ENCODE assay signal across 8 cellular contexts in genomic region chr7:150379590-150380379, GRCh38. TPM values are rescaled to one million over a fixed set of nuclear protein-coding genes. Genes with fewer than 3 reads are reported as not detected.
DNase-seq lines count a peak whose midpoint lies in the region; ATAC-seq and TF ChIP-seq lines count a peak whose summit lies in the region.

No MANE protein-coding gene starts in this region.

- no peaks in the 10 kb centered on the region for H3K9me3 Mint-ChIP-seq in activated CD4-positive, alpha-beta T cell treated with anti-CD3 and anti-CD28 coated beads, Interleukin-2, amount 10 ng/mL, durations not matched to agents 24 days and 14 days
- no peaks in the 10 kb centered on the region for H3K9me3 Mint-ChIP-seq in WTC11
- H3K9me3 Mint-ChIP-seq in glutamatergic neuron (ENCODE audit: unreplicated experiment): peaks cover 18% of the 10 kb centered on the region

- peaks cover 2% of the 10 kb centered on the region for H3K36me3 Mint-ChIP-seq in activated CD4-positive, alpha-beta T cell treated with anti-CD3 and anti-CD28 coated beads, Interleukin-2, amount 10 ng/mL, durations not matched to agents 24 days and 14 days (ENCODE audit: low read depth)
- H3K36me3 Mint-ChIP-seq in WTC11 (peaks cover 5% of the 10 kb centered on the region), glutamatergic neuron (ENCODE audit: unreplicated experiment) (no peaks in the 10 kb centered on the region)

- peak; percentile 77 for DNase-seq in activated CD4-positive, alpha-beta T cell treated with anti-CD3 and anti-CD28 coated beads, Interleukin-2, amount 10 ng/mL, durations not matched to agents 24 days and 14 days
- DNase-seq in activated CD4-positive, alpha-beta T cell treated with anti-CD3 and anti-CD28 coated beads, Interleukin-2, amount 50 U/mL, for 4 hours: no peak
- peak; percentile 28 for DNase-seq in WTC11 (ENCODE audit: low spot score)
- DNase-seq in glutamatergic neuron: peak; percentile 58
- peak; percentile 43 for DNase-seq in pons (ENCODE audit: low spot score)
- DNase-seq in activated gamma-delta T cell (lab: John Stamatoyannopoulos, UW): no peak

- POLR2A ChIA-PET in WTC11 (lab: Charles Lee): interaction anchor here (0.9 to 1.4 kb wide), 4 partner anchors 8 to 26 kb away, joined by 3 to 5 read pairs (median 4); partner anchors contain the start of gene REPIN1

- intact Hi-C loops in activated CD4-positive, alpha-beta T cell treated with anti-CD3 and anti-CD28 coated beads, Interleukin-2, amount 10 ng/mL, durations not matched to agents 24 days and 14 days (cut with micrococcal nuclease): loop anchor here (1.0 to 10.0 kb wide), 5 partner anchors 26 to 705 kb away; partner anchors contain the start of genes ACTR3C, AGAP3, FASTK and LRRC61

- peak overlapping the region; percentile 96 for H3K4me3 Mint-ChIP-seq in activated CD4-positive, alpha-beta T cell treated with anti-CD3 and anti-CD28 coated beads, Interleukin-2, amount 10 ng/mL, durations not matched to agents 24 days and 14 days
- peak overlapping the region; percentile 87 for H3K4me3 Mint-ChIP-seq in WTC11
- peak overlapping the region; percentile 97 for H3K4me3 Mint-ChIP-seq in glutamatergic neuron (ENCODE audit: unreplicated experiment)

- ATAC-seq in HG03159 (IDR thresholded peaks at IDR 0.05; ENCODE audit: unreplicated experiment) (peak; percentile 1), WTC11 (no peak), HG03432 (IDR thresholded peaks at IDR 0.05; ENCODE audit: unreplicated experiment) (no peak)

- H3K27ac Mint-ChIP-seq in activated CD4-positive, alpha-beta T cell treated with anti-CD3 and anti-CD28 coated beads, Interleukin-2, amount 10 ng/mL, durations not matched to agents 24 days and 14 days: peak overlapping the region; percentile 80
- H3K27ac Mint-ChIP-seq in WTC11: peak overlapping the region; percentile 88
- H3K27ac Mint-ChIP-seq in glutamatergic neuron (ENCODE audit: unreplicated experiment): peak overlapping the region; percentile 99

- H3K27me3 Mint-ChIP-seq in activated CD4-positive, alpha-beta T cell treated with anti-CD3 and anti-CD28 coated beads, Interleukin-2, amount 10 ng/mL, durations not matched to agents 24 days and 14 days: no peaks in the 10 kb centered on the region
- H3K27me3 Mint-ChIP-seq in WTC11 (ENCODE audit: low read depth) (no peaks in the 10 kb centered on the region), glutamatergic neuron (ENCODE audit: unreplicated experiment) (peaks cover 15% of the 10 kb centered on the region)

- TF ChIP-seq CTCF in WTC11 (IDR thresholded peaks at IDR 0.05) (no peak), glutamatergic neuron (IDR thresholded peaks at IDR 0.05; ENCODE audit: partially characterized antibody, unreplicated experiment) (no peak)

- H3K4me1 Mint-ChIP-seq in activated CD4-positive, alpha-beta T cell treated with anti-CD3 and anti-CD28 coated beads, Interleukin-2, amount 10 ng/mL, durations not matched to agents 24 days and 14 days: peaks cover 41% of the 10 kb centered on the region
- H3K4me1 Mint-ChIP-seq in WTC11 (peaks cover 81% of the 10 kb centered on the region), glutamatergic neuron (ENCODE audit: low read depth, unreplicated experiment) (peaks cover 47% of the 10 kb centered on the region)

- CTCF ChIA-PET in WTC11 (lab: Charles Lee): interaction anchor here (1.2 kb wide), 1 partner anchor 25 kb away, joined by 3 read pairs; a partner anchor contains a TSS

TF ChIP-seq in WTC11, 78 proteins besides CTCF, POLR2A, EP300 and RAD21 (continues in another document):
- TF ChIP-seq FOXP4 (CRISPR knock-in tag; IDR thresholded peaks at IDR 0.05) (0 out of 2 replicates have a peak, but pooled peaks have one; percentile 48), NR2C2 (CRISPR knock-in tag; IDR thresholded peaks at IDR 0.05) (no peak), ZNF396 (CRISPR knock-in tag; IDR thresholded peaks at IDR 0.05; ENCODE audit: borderline replicate concordance) (no peak), NFE2L1 (CRISPR knock-in tag; IDR thresholded peaks at IDR 0.05) (peak; percentile 61; the same call in 1 of the 2 replicates), KAT7 (CRISPR knock-in tag; IDR thresholded peaks at IDR 0.05; ENCODE audit: borderline replicate concordance) (peak; percentile 63; the same call in 1 of the 2 replicates), JUN (CRISPR knock-in tag; IDR thresholded peaks at IDR 0.05) (no peak), ZNF416 (CRISPR knock-in tag; IDR thresholded peaks at IDR 0.05) (no peak), FOXP1 (CRISPR knock-in tag; IDR thresholded peaks at IDR 0.05; ENCODE audit: borderline replicate concordance) (no peak), ZSCAN18 (CRISPR knock-in tag; IDR thresholded peaks at IDR 0.05) (no peak), HMGXB4 (CRISPR knock-in tag; IDR thresholded peaks at IDR 0.05) (0 out of 2 replicates have a peak, but pooled peaks have one; percentile 11), MYBL2 (CRISPR knock-in tag; IDR thresholded peaks at IDR 0.05) (no peak; the same call in 1 of the 2 replicates), PREB (CRISPR knock-in tag; IDR thresholded peaks at IDR 0.05; ENCODE audit: borderline replicate concordance) (no peak), SMAD3 (CRISPR knock-in tag; IDR thresholded peaks at IDR 0.05; ENCODE audit: borderline replicate concordance) (no peak)

RNA-seq across cellular contexts. Expression of gene ZNF775, which starts 0.7 kb away (rescaled TPM):
- 4.2 and 5.5 TPM in 2 replicates for total RNA-seq in activated CD4-positive, alpha-beta T cell treated with anti-CD3 and anti-CD28 coated beads, Interleukin-2, amount 10 ng/mL, durations not matched to agents 24 days and 14 days
- total RNA-seq in WTC11 (2021) (24.1 to 26.6 TPM (median 25.4 TPM) in 3 replicates), glutamatergic neuron (ENCODE audit: unreplicated experiment) (20.5 TPM)

RNA-seq across cellular contexts. Expression of gene REPIN1, which starts 11.2 kb away (rescaled TPM):
- total RNA-seq in activated CD4-positive, alpha-beta T cell treated with anti-CD3 and anti-CD28 coated beads, Interleukin-2, amount 10 ng/mL, durations not matched to agents 24 days and 14 days: 73.6 and 79.7 TPM in 2 replicates
- total RNA-seq in WTC11 (2021): 105 to 130 TPM (median 112 TPM) in 3 replicates
- 146 TPM for total RNA-seq in glutamatergic neuron (ENCODE audit: unreplicated experiment)

RNA-seq across cellular contexts. Expression of gene RARRES2, which starts 38.4 kb away (rescaled TPM):
- not detected in 2 replicates for total RNA-seq in activated CD4-positive, alpha-beta T cell treated with anti-CD3 and anti-CD28 coated beads, Interleukin-2, amount 10 ng/mL, durations not matched to agents 24 days and 14 days
- total RNA-seq in WTC11 (2021) (193 to 230 TPM (median 197 TPM) in 3 replicates), glutamatergic neuron (ENCODE audit: unreplicated experiment) (0.86 TPM)

RNA-seq across cellular contexts. Expression of gene ACTR3C, which starts 56.4 kb away (rescaled TPM):
- total RNA-seq in activated CD4-positive, alpha-beta T cell treated with anti-CD3 and anti-CD28 coated beads, Interleukin-2, amount 10 ng/mL, durations not matched to agents 24 days and 14 days: 7.9 and 11.7 TPM in 2 replicates
- total RNA-seq in WTC11 (2021) (0.96 to 1.5 TPM (median 1.4 TPM) in 3 replicates), glutamatergic neuron (ENCODE audit: unreplicated experiment) (not detected)

RNA-seq across cellular contexts. Expression of gene LRRC61, which starts 56.6 kb away (rescaled TPM):
- 26.8 and 27.5 TPM in 2 replicates for total RNA-seq in activated CD4-positive, alpha-beta T cell treated with anti-CD3 and anti-CD28 coated beads, Interleukin-2, amount 10 ng/mL, durations not matched to agents 24 days and 14 days
- 27.7 to 33.3 TPM (median 32.7 TPM) in 3 replicates for total RNA-seq in WTC11 (2021)
- 10.2 TPM for total RNA-seq in glutamatergic neuron (ENCODE audit: unreplicated experiment)

Comparison
In these comparisons a context has a peak if more than half of its experiments do, and no peak if none do; other contexts are left out.
1. DNase-seq: peak in activated CD4-positive, alpha-beta T cell treated with anti-CD3 and anti-CD28 coated beads, Interleukin-2, amount 10 ng/mL, durations not matched to agents 24 days and 14 days (single experiment), WTC11 (single experiment), glutamatergic neuron (single experiment) and pons (single experiment); none in activated CD4-positive, alpha-beta T cell treated with anti-CD3 and anti-CD28 coated beads, Interleukin-2, amount 50 U/mL, for 4 hours (0 of 2) and activated gamma-delta T cell (single experiment).
2. RNA of gene RARRES2, which starts 38.4 kb away (total RNA-seq): 193 to 230 TPM in WTC11; 0.86 TPM in glutamatergic neuron (single experiment) and not detected in activated CD4-positive, alpha-beta T cell treated with anti-CD3 and anti-CD28 coated beads, Interleukin-2, amount 10 ng/mL, durations not matched to agents 24 days and 14 days; every median in the first group is over 100 times any median in the second.
3. Peak in every context shown above with its lines, with median percentiles within 50 percentile points of each other: H3K27ac Mint-ChIP-seq and H3K4me3 Mint-ChIP-seq.